In the genomic region with DNA sequence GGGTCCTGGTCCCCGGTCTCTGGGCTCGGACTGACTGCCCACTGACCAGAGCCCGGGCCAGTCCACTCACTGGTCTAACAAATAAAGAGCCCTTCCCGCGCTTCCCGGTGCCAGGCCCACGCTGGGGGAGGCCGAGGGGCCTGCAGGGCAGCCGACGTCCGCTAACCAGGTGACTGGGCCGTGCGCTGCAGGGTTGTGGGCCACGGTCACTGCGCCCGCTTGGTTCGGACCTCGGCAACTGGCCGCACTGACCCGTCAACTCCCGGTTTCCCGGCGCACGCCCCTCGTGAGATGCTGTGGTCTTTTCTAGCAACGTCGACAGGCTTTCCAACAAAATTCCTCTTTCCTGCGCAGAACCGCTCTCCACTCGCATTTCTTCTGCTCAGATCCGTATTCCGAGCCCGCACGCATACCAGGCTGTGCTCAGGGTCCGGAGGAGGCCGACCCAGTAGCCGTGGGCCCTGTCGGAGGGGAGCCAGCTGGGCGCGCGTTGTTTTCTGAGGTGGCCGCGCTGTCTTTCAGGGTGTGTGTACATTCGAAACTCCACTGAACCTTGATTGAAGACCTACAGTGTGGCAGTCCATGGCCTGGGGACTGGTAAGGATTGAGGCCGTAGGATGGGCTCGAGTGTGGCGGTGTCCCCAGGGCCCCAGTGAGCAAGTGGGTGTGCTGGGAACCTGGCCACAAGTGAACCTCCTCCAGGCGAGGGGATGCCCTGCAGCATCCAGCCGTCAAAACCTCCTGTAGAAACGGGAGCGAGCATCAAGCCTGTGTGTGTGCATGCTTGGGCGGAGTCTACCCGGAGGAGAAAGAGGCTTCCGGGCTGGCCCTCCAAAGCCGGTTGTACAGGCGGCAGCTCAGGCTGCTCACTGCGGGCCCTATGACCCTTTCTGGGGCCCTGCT, we compare ENCODE assay signal across 1 cellular context.
TF ChIP-seq lines count a peak whose summit lies in the region.

No MANE protein-coding gene starts in this region.

TF ChIP-seq in HepG2, 621 proteins besides CTCF, POLR2A, EP300 and RAD21 (continued from another document and continues in another):
- TF ChIP-seq, protein P1, sequence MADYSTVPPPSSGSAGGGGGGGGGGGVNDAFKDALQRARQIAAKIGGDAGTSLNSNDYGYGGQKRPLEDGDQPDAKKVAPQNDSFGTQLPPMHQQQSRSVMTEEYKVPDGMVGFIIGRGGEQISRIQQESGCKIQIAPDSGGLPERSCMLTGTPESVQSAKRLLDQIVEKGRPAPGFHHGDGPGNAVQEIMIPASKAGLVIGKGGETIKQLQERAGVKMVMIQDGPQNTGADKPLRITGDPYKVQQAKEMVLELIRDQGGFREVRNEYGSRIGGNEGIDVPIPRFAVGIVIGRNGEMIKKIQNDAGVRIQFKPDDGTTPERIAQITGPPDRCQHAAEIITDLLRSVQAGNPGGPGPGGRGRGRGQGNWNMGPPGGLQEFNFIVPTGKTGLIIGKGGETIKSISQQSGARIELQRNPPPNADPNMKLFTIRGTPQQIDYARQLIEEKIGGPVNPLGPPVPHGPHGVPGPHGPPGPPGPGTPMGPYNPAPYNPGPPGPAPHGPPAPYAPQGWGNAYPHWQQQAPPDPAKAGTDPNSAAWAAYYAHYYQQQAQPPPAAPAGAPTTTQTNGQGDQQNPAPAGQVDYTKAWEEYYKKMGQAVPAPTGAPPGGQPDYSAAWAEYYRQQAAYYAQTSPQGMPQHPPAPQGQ (CRISPR knock-in tag; IDR thresholded peaks at IDR 0.05; ENCODE audit: borderline replicate concordance), result no peak
- no peak for TF ChIP-seq ZFAT (CRISPR knock-in tag; conservative IDR thresholded peaks at IDR 0.05)
- TF ChIP-seq PHF8 (CRISPR knock-in tag; IDR thresholded peaks at IDR 0.05), result peak; percentile 69
- TF ChIP-seq ZNF275 (CRISPR knock-in tag; IDR thresholded peaks at IDR 0.05; ENCODE audit: borderline replicate concordance), result no peak
- TF ChIP-seq THYN1 (CRISPR knock-in tag; IDR thresholded peaks at IDR 0.05; ENCODE audit: borderline replicate concordance, low read depth), result no peak
- TF ChIP-seq JDP2 (CRISPR knock-in tag; IDR thresholded peaks at IDR 0.05; ENCODE audit: borderline replicate concordance), result no peak
- 0 out of 2 replicates have a peak, but pooled peaks have one; percentile 60 for TF ChIP-seq ZNF546 (CRISPR knock-in tag; conservative IDR thresholded peaks at IDR 0.05)
- no peak for TF ChIP-seq IRX3 (CRISPR knock-in tag; IDR thresholded peaks at IDR 0.05; ENCODE audit: borderline replicate concordance, low read depth)
- peak; percentile 46 for TF ChIP-seq TGIF2 (CRISPR knock-in tag; IDR thresholded peaks at IDR 0.05)
- TF ChIP-seq RCOR2 (CRISPR knock-in tag; IDR thresholded peaks at IDR 0.05), result 0 out of 2 replicates have a peak, but pooled peaks have one; percentile 18
- TF ChIP-seq LBX2 (CRISPR knock-in tag; IDR thresholded peaks at IDR 0.05; ENCODE audit: borderline replicate concordance), result no peak
- peak; percentile 12; the same call in 1 of the 2 replicates for TF ChIP-seq MAX (IDR thresholded peaks at IDR 0.05)
- no peak for TF ChIP-seq NFE2L1 (CRISPR knock-in tag; IDR thresholded peaks at IDR 0.05; ENCODE audit: borderline replicate concordance)
- no peak for TF ChIP-seq SATB2 (CRISPR knock-in tag; IDR thresholded peaks at IDR 0.05)
- no peak for TF ChIP-seq RFX1 (IDR thresholded peaks at IDR 0.05)
- no peak; the same call in 1 of the 2 replicates for TF ChIP-seq ZNF280B (CRISPR knock-in tag; IDR thresholded peaks at IDR 0.05; ENCODE audit: borderline replicate concordance)
- no peak; the same call in 1 of the 2 replicates for TF ChIP-seq ZNF276 (CRISPR knock-in tag; IDR thresholded peaks at IDR 0.05; ENCODE audit: low read depth)
- TF ChIP-seq AHR (CRISPR knock-in tag; IDR thresholded peaks at IDR 0.05), result no peak; the same call in 1 of the 2 replicates
- 0 out of 2 replicates have a peak, but pooled peaks have one; percentile 33 for TF ChIP-seq PRDM10 (CRISPR knock-in tag; IDR thresholded peaks at IDR 0.05; ENCODE audit: low read depth)
- TF ChIP-seq SMAD3 (CRISPR knock-in tag; IDR thresholded peaks at IDR 0.05), result no peak
- 0 out of 2 replicates have a peak, but pooled peaks have one; percentile 48 for TF ChIP-seq ZSCAN22 (CRISPR knock-in tag; IDR thresholded peaks at IDR 0.05)
- TF ChIP-seq, protein P2, sequence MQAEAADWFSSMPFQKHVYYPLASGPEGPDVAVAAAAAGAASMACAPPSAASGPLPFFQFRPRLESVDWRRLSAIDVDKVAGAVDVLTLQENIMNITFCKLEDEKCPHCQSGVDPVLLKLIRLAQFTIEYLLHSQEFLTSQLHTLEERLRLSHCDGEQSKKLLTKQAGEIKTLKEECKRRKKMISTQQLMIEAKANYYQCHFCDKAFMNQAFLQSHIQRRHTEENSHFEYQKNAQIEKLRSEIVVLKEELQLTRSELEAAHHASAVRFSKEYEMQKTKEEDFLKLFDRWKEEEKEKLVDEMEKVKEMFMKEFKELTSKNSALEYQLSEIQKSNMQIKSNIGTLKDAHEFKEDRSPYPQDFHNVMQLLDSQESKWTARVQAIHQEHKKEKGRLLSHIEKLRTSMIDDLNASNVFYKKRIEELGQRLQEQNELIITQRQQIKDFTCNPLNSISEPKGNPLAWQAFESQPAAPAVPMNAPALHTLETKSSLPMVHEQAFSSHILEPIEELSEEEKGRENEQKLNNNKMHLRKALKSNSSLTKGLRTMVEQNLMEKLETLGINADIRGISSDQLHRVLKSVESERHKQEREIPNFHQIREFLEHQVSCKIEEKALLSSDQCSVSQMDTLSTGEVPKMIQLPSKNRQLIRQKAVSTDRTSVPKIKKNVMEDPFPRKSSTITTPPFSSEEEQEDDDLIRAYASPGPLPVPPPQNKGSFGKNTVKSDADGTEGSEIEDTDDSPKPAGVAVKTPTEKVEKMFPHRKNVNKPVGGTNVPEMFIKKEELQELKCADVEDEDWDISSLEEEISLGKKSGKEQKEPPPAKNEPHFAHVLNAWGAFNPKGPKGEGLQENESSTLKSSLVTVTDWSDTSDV (CRISPR knock-in tag; IDR thresholded peaks at IDR 0.05), result no peak
- TF ChIP-seq RBM22 (optimal IDR thresholded peaks at IDR 0.05; ENCODE audit: low read length), result no peak
- no peak for TF ChIP-seq GATAD1 (CRISPR knock-in tag; IDR thresholded peaks at IDR 0.05)
- no peak for TF ChIP-seq SETDB1 (CRISPR knock-in tag; IDR thresholded peaks at IDR 0.05; ENCODE audit: borderline replicate concordance)
- no peak for TF ChIP-seq HDAC6 (IDR thresholded peaks at IDR 0.05; ENCODE audit: low read depth, low read length)
- no peak for TF ChIP-seq ATF4 (CRISPR knock-in tag; IDR thresholded peaks at IDR 0.05)
- TF ChIP-seq ZNF136 (CRISPR knock-in tag; IDR thresholded peaks at IDR 0.05; ENCODE audit: low read depth), result 0 out of 2 replicates have a peak, but pooled peaks have one; percentile 77
- no peak for TF ChIP-seq BCL6 (CRISPR knock-in tag; IDR thresholded peaks at IDR 0.05)
- TF ChIP-seq KLF9 (CRISPR knock-in tag; IDR thresholded peaks at IDR 0.05; ENCODE audit: low read depth), result no peak
- TF ChIP-seq RNF2 (conservative IDR thresholded peaks at IDR 0.05; ENCODE audit: low read depth), result no peak; the same call in 1 of the 2 replicates
- TF ChIP-seq, protein P3, sequence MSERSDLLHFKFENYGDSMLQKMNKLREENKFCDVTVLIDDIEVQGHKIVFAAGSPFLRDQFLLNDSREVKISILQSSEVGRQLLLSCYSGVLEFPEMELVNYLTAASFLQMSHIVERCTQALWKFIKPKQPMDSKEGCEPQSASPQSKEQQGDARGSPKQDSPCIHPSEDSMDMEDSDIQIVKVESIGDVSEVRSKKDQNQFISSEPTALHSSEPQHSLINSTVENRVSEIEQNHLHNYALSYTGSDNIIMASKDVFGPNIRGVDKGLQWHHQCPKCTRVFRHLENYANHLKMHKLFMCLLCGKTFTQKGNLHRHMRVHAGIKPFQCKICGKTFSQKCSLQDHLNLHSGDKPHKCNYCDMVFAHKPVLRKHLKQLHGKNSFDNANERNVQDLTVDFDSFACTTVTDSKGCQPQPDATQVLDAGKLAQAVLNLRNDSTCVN (CRISPR knock-in tag; IDR thresholded peaks at IDR 0.05; ENCODE audit: borderline replicate concordance), result no peak
- TF ChIP-seq, protein P4, sequence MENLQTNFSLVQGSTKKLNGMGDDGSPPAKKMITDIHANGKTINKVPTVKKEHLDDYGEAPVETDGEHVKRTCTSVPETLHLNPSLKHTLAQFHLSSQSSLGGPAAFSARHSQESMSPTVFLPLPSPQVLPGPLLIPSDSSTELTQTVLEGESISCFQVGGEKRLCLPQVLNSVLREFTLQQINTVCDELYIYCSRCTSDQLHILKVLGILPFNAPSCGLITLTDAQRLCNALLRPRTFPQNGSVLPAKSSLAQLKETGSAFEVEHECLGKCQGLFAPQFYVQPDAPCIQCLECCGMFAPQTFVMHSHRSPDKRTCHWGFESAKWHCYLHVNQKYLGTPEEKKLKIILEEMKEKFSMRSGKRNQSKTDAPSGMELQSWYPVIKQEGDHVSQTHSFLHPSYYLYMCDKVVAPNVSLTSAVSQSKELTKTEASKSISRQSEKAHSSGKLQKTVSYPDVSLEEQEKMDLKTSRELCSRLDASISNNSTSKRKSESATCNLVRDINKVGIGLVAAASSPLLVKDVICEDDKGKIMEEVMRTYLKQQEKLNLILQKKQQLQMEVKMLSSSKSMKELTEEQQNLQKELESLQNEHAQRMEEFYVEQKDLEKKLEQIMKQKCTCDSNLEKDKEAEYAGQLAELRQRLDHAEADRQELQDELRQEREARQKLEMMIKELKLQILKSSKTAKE (CRISPR knock-in tag; IDR thresholded peaks at IDR 0.05; ENCODE audit: borderline replicate concordance), result no peak
- TF ChIP-seq ZSCAN31 (CRISPR knock-in tag; IDR thresholded peaks at IDR 0.05; ENCODE audit: low read depth), result no peak
- TF ChIP-seq RBAK (CRISPR knock-in tag; IDR thresholded peaks at IDR 0.05), result no peak
